19 cellular contexts compared by ENCODE assay signal in genomic region chr22:29690481-29690880, GRCh38. TPM values are rescaled to one million over a fixed set of nuclear protein-coding genes. Genes with fewer than 3 reads are reported as not detected.
DNase-seq lines count a peak whose midpoint lies in the region; ATAC-seq, FAIRE-seq and TF ChIP-seq lines count a peak whose summit lies in the region.
"Had no signal": no experiment of that assay in that cellular context is flagged by ENCODE, and none has a peak within 500 bp of the region (broad histone marks: within the 10 kb centered on the region; RNA-seq: fewer than 3 reads in every experiment).

No MANE protein-coding gene starts in this region.

- no peak overlapping the region for H3K4me3 ChIP-seq in AG10803 (ENCODE audit: low read length)
- no peak overlapping the region for H3K4me3 ChIP-seq in astrocyte (ENCODE audit: insufficient read depth, low read depth, low read length)
- H3K4me3 ChIP-seq in neural progenitor cell, result no peak overlapping the region
- no peak overlapping the region for H3K4me3 ChIP-seq in breast epithelium

- H4K20me1 ChIP-seq in astrocyte (ENCODE audit: insufficient read depth, low read length), result peaks cover 72% of the 10 kb centered on the region
- H4K20me1 ChIP-seq in neural progenitor cell (ENCODE audit: low read depth), result peaks cover 31% of the 10 kb centered on the region

- TF ChIP-seq POLR2A in breast epithelium (IDR thresholded peaks at IDR 0.05), result no peak

- H3K4me2 ChIP-seq in astrocyte (ENCODE audit: low read length) (no peak overlapping the region), neural progenitor cell (peak overlapping the region; percentile 65)

- H3K27ac ChIP-seq in astrocyte (ENCODE audit: low read depth, low read length) (no peak overlapping the region), neural progenitor cell (no peak overlapping the region), breast epithelium (no peak overlapping the region)
- H3K27ac ChIP-seq: brain microvascular endothelial cell, foreskin keratinocyte had no signal

- H3K79me2 ChIP-seq in astrocyte (ENCODE audit: insufficient read depth, low read length) (peaks cover 6% of the 10 kb centered on the region), neural progenitor cell (ENCODE audit: low read depth) (no peaks in the 10 kb centered on the region)

- H2AFZ ChIP-seq in astrocyte (ENCODE audit: low read depth, low read length) (no peak overlapping the region), neural progenitor cell (replicated peaks) (no peak overlapping the region)

- H3K4me3 Mint-ChIP-seq in astrocyte (ENCODE audit: unreplicated experiment) (no peak overlapping the region), neural progenitor cell (no peak overlapping the region)
- no peak overlapping the region for H3K4me3 Mint-ChIP-seq in effector memory CD8-positive, alpha-beta T cell
- H3K4me3 Mint-ChIP-seq: activated naive CD8-positive, alpha-beta T cell treated with anti-CD3 and anti-CD28 coated beads, Interleukin-2, amount 10 ng/mL, durations not matched to agents 7 days and 5 days; natural killer cell treated with Interleukin-12 subunit alpha and Interleukin-12 subunit beta and Interleukin-15 and Interleukin-18, amount 100 ng/mL, for 72 hours; T-helper 2 cell treated with Interferon-gamma antibody and Interleukin-4, amounts not matched to agents 5 μg/mL and 100 μg/mL, for 36 hours had no signal

- H3K4me1 ChIP-seq in astrocyte (ENCODE audit: insufficient read depth, low read length) (peaks cover 9% of the 10 kb centered on the region), neural progenitor cell (peaks cover 46% of the 10 kb centered on the region), breast epithelium (peaks cover 0 to 14% of the 10 kb centered on the region in 2 donors)

- H3F3A ChIP-seq in neural progenitor cell (ENCODE audit: low read depth), result peaks cover 37% of the 10 kb centered on the region

- H3K9me3 ChIP-seq in astrocyte (ENCODE audit: insufficient read depth, low read depth, low read length) (no peaks in the 10 kb centered on the region), neural progenitor cell (ENCODE audit: low read depth) (no peaks in the 10 kb centered on the region), breast epithelium (no peaks in the 10 kb centered on the region)

- peaks cover 21% of the 10 kb centered on the region for H3K36me3 ChIP-seq in astrocyte (ENCODE audit: insufficient read depth, low read length)
- H3K36me3 ChIP-seq in neural progenitor cell, result no peaks in the 10 kb centered on the region
- no peaks in the 10 kb centered on the region for H3K36me3 ChIP-seq in breast epithelium

- intact Hi-C loops in breast epithelium (cut with DNase I; ENCODE audit: low total_unique reads), result no loop called here

- H3K27me3 ChIP-seq in astrocyte (ENCODE audit: insufficient read depth, low read length) (no peaks in the 10 kb centered on the region), neural progenitor cell (no peaks in the 10 kb centered on the region), breast epithelium (no peaks in the 10 kb centered on the region)
- H3K27me3 ChIP-seq: brain microvascular endothelial cell, foreskin keratinocyte had no signal

- H3K9me3 Mint-ChIP-seq in astrocyte (ENCODE audit: unreplicated experiment) (no peaks in the 10 kb centered on the region), neural progenitor cell (no peaks in the 10 kb centered on the region)
- no peaks in the 10 kb centered on the region for H3K9me3 Mint-ChIP-seq in effector memory CD8-positive, alpha-beta T cell
- H3K9me3 Mint-ChIP-seq: activated naive CD8-positive, alpha-beta T cell treated with anti-CD3 and anti-CD28 coated beads, Interleukin-2, amount 10 ng/mL, durations not matched to agents 7 days and 5 days; natural killer cell treated with Interleukin-12 subunit alpha and Interleukin-12 subunit beta and Interleukin-15 and Interleukin-18, amount 100 ng/mL, for 72 hours; T-helper 2 cell treated with Interferon-gamma antibody and Interleukin-4, amounts not matched to agents 5 μg/mL and 100 μg/mL, for 36 hours had no signal

- H3K36me3 Mint-ChIP-seq in astrocyte (ENCODE audit: low read depth, unreplicated experiment) (peaks cover 28% of the 10 kb centered on the region), neural progenitor cell (peaks cover 14% of the 10 kb centered on the region)
- H3K36me3 Mint-ChIP-seq in effector memory CD8-positive, alpha-beta T cell (ENCODE audit: insufficient read depth), result peaks cover 7% of the 10 kb centered on the region

- H3K27me3 Mint-ChIP-seq in astrocyte (ENCODE audit: low read depth, unreplicated experiment) (no peaks in the 10 kb centered on the region), neural progenitor cell (ENCODE audit: insufficient read depth, low read depth) (peaks cover 9% of the 10 kb centered on the region)
- no peaks in the 10 kb centered on the region for H3K27me3 Mint-ChIP-seq in effector memory CD8-positive, alpha-beta T cell
- H3K27me3 Mint-ChIP-seq: activated naive CD8-positive, alpha-beta T cell treated with anti-CD3 and anti-CD28 coated beads, Interleukin-2, amount 10 ng/mL, durations not matched to agents 7 days and 5 days; natural killer cell treated with Interleukin-12 subunit alpha and Interleukin-12 subunit beta and Interleukin-15 and Interleukin-18, amount 100 ng/mL, for 72 hours; progenitor cell of endocrine pancreas had no signal

- ATAC-seq in effector memory CD8-positive, alpha-beta T cell (replicated peaks), result no peak
- ATAC-seq in GM21381 (IDR thresholded peaks at IDR 0.05; ENCODE audit: unreplicated experiment), result no peak
- ATAC-seq: foreskin keratinocyte; natural killer cell treated with Interleukin-12 subunit alpha and Interleukin-12 subunit beta and Interleukin-15 and Interleukin-18, amount 100 ng/mL, for 72 hours had no signal

- H3K4me1 Mint-ChIP-seq in astrocyte (ENCODE audit: low read depth, unreplicated experiment), result peaks cover 25% of the 10 kb centered on the region
- H3K4me1 Mint-ChIP-seq in neural progenitor cell, result peaks cover 57% of the 10 kb centered on the region
- H3K4me1 Mint-ChIP-seq in effector memory CD8-positive, alpha-beta T cell (ENCODE audit: low read depth in 2 of 2), result no peaks in the 10 kb centered on the region
- H3K4me1 Mint-ChIP-seq: activated naive CD8-positive, alpha-beta T cell treated with anti-CD3 and anti-CD28 coated beads, Interleukin-2, amount 10 ng/mL, durations not matched to agents 7 days and 5 days had no signal

- H3K9ac ChIP-seq in astrocyte (ENCODE audit: low read length), result no peak overlapping the region
- no peak overlapping the region for H3K9ac ChIP-seq in neural progenitor cell

- no peak for FAIRE-seq in astrocyte (lab: Jason Lieb, UNC)
- FAIRE-seq: HTR-8/SVneo, urothelium cell line had no signal

- H3K27ac Mint-ChIP-seq in astrocyte (ENCODE audit: unreplicated experiment), result no peak overlapping the region
- peak overlapping the region; percentile 28 for H3K27ac Mint-ChIP-seq in neural progenitor cell
- H3K27ac Mint-ChIP-seq in effector memory CD8-positive, alpha-beta T cell, result peak overlapping the region in 1 of 2 donors; percentile 23
- H3K27ac Mint-ChIP-seq: activated naive CD8-positive, alpha-beta T cell treated with anti-CD3 and anti-CD28 coated beads, Interleukin-2, amount 10 ng/mL, durations not matched to agents 7 days and 5 days; progenitor cell of endocrine pancreas; T-helper 2 cell treated with Interferon-gamma antibody and Interleukin-4, amounts not matched to agents 5 μg/mL and 100 μg/mL, for 36 hours had no signal

- TF ChIP-seq CTCF in AG10803 (conservative IDR thresholded peaks at IDR 0.05; ENCODE audit: low read length) (no peak), astrocyte (IDR thresholded peaks at IDR 0.05; ENCODE audit: insufficient read depth, low read depth, low read length) (no peak), neural progenitor cell (IDR thresholded peaks at IDR 0.05) (no peak), breast epithelium (IDR thresholded peaks at IDR 0.05) (no peak)

- DNase-seq in AG10803 (ENCODE audit: low read depth) (peak; percentile 56), NCI-H524 treated with DMSO at 0.1 percent for 48 hours (lab: John Stamatoyannopoulos, UW) (peak; percentile 47), astrocyte (ENCODE audit: low read depth) (peak; percentile 22), neural progenitor cell (ENCODE audit: low spot score) (peak; percentile 58), C1 segment of cervical spinal cord (lab: John Stamatoyannopoulos, UW) (no peak), breast epithelium (ENCODE audit: low spot score in 2 of 2) (no peak)
- no peak for DNase-seq in effector memory CD8-positive, alpha-beta T cell
- DNase-seq: activated naive CD8-positive, alpha-beta T cell treated with anti-CD3 and anti-CD28 coated beads, Interleukin-2, amount 10 ng/mL, durations not matched to agents 7 days and 5 days; foreskin keratinocyte had no signal

RNA-seq across cellular contexts. Expression of gene CABP7, which starts 29.3 kb away (rescaled TPM):
- 0.12 TPM in 1 of 2 replicates, not detected in the other for total RNA-seq in astrocyte
- total RNA-seq in neural progenitor cell (ENCODE audit: low replicate concordance), result 0.09 TPM in 1 of 2 replicates, not detected in the other
- total RNA-seq in breast epithelium, result not detected
- total RNA-seq: activated CD8-positive, alpha-beta memory T cell treated with anti-CD3 and anti-CD28 coated beads for 36 hours; endothelial cell of umbilical vein; foreskin keratinocyte; subcutaneous adipose tissue had no signal

Comparison
In these comparisons a context has a peak if more than half of its experiments do, and no peak if none do; other contexts are left out.
1. DNase-seq: peak in AG10803 (single experiment), NCI-H524 treated with DMSO at 0.1 percent for 48 hours (single experiment), astrocyte (single experiment) and neural progenitor cell (single experiment); none in effector memory CD8-positive, alpha-beta T cell (0 of 3), C1 segment of cervical spinal cord (0 of 14) and breast epithelium (0 of 2).